In the genomic region with DNA sequence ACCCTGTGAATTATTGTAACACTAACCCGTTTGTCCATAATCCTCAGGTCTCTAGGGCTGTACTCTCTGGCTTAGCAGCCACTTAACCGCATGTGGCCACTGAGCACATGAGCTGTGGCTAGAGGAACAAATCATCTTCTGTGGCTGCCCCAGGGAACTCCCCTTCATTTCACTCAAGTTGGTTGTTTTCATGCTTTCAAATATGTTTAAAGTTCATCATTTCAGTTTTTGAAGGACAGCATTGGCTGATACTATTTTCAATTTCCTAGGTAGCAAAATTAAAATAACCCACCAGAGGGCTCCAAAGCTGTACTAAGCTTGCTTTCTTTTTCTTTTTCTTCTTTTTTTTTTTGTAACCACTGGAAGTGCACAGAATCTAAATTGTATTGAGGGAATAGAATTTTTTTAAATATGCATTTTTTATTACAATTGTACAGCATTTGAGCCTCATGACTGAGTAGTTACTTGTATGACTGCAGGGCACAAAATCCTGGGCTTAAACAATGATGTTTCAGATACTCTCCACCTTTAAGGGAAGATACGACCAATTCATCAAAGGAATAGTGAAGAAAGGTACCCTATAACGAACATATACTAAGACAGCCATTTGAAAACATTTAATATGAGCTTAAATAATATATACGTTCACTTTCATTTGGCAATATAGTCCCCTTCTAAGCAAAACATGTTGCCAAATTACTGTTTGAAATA, we compare ENCODE assay signal across 8 cellular contexts. TPM values are rescaled to one million over a fixed set of nuclear protein-coding genes. Genes with fewer than 3 reads are reported as not detected.
DNase-seq lines count a peak whose midpoint lies in the region; ATAC-seq and TF ChIP-seq lines count a peak whose summit lies in the region.

No MANE protein-coding gene starts in this region.

- H3K4me1 ChIP-seq in BLaER1 treated with 17β-estradiol and CSF1 and Interleukin-3, amounts not matched to agents 10 nM and 100 nM = peaks cover 40 to 59% (median 54%) of the 10 kb centered on the region in 10 experiments
- H3K4me1 ChIP-seq in HEK293 (ENCODE audit: control insufficient read depth, insufficient read depth, low read length) = no peaks in the 10 kb centered on the region
- peaks cover 0 to 16% of the 10 kb centered on the region in 2 donors for H3K4me1 ChIP-seq in adrenal gland (replicated peaks in 1 of 2)
- no peaks in the 10 kb centered on the region for H3K4me1 ChIP-seq in lung (ENCODE audit: control insufficient read depth in 2 of 2, insufficient read depth in 2 of 2, low read length in 2 of 2)

- H3K27ac ChIP-seq in BLaER1 treated with 17β-estradiol and CSF1 and Interleukin-3, amounts not matched to agents 10 nM and 100 nM = peak overlapping the region in 2 of 11 experiments; percentile 3 to 23; a peak in 1 of 22 replicates
- H3K27ac ChIP-seq in HEK293 (ENCODE audit: extremely low read depth, low read depth, low read length) (no peak overlapping the region), adrenal gland (no peak overlapping the region), lung (ENCODE audit: low read depth in 1 of 2, low read length in 1 of 2) (no peak overlapping the region)

- H4K20me1 ChIP-seq in BLaER1 treated with 17β-estradiol and CSF1 and Interleukin-3, amounts not matched to agents 10 nM and 100 nM = peaks cover 0 to 61% (median 0%) of the 10 kb centered on the region in 11 experiments; a peak in 3 of 22 replicates

- H3K27me3 ChIP-seq in BLaER1 treated with 17β-estradiol and CSF1 and Interleukin-3, amounts not matched to agents 10 nM and 100 nM = no peaks in the 10 kb centered on the region
- no peaks in the 10 kb centered on the region for H3K27me3 ChIP-seq in adrenal gland
- no peaks in the 10 kb centered on the region for H3K27me3 ChIP-seq in lung (ENCODE audit: control insufficient read depth, insufficient read depth)

- TF ChIP-seq CTCF in HEK293 (tag by site-specific recombination; IDR thresholded peaks at IDR 0.05) = no peak
- peak in 5 of 6 experiments; percentile 31 to 56 (median 52) for TF ChIP-seq CTCF in adrenal gland (IDR thresholded peaks at IDR 0.05)
- TF ChIP-seq CTCF in lung (IDR thresholded peaks at IDR 0.05; ENCODE audit: control extremely low read depth, extremely low read depth) = peak; percentile 7

- POLR2A ChIA-PET in HEK293 (lab: Yijun Ruan, JAX) = no interaction called here

- DNase-seq in adrenal gland (no peak), lung (ENCODE audit: low spot score) (no peak)
- DNase-seq in activated CD8-positive, alpha-beta memory T cell treated with anti-CD3 and anti-CD28 coated beads, Interleukin-2, amount 10 ng/mL, durations not matched to agents 7 days and 5 days = no peak

- peak overlapping the region in 1 of 11 experiments; percentile 36; a peak in 1 of 22 replicates for H3K9ac ChIP-seq in BLaER1 treated with 17β-estradiol and CSF1 and Interleukin-3, amounts not matched to agents 10 nM and 100 nM

- intact Hi-C loops in adrenal gland (cut with DNase I) = loop anchor here in 1 of 2 donors (10.0 kb wide), 2 partner anchors 367 to 817 kb away; no protein-coding TSS in a partner anchor

- WGBS in adrenal gland, 4 donors = 48 to 60% (median 54%) methylated on average over 5 of the region's 5 CpGs
- WGBS in lung, 2 donors = 66 to 82% methylated on average over 5 of the region's 5 CpGs

- ATAC-seq in lung (ENCODE audit: insufficient read depth, low FRiP score) = no peak
- ATAC-seq in GM21526 (IDR thresholded peaks at IDR 0.05; ENCODE audit: low FRiP score, unreplicated experiment) = no peak
- ATAC-seq in HG03039 (IDR thresholded peaks at IDR 0.05; ENCODE audit: unreplicated experiment) = no peak
- ATAC-seq in activated CD8-positive, alpha-beta memory T cell treated with anti-CD3 and anti-CD28 coated beads, Interleukin-2, amount 10 ng/mL, durations not matched to agents 7 days and 5 days = no peak
- no peak for ATAC-seq in GM19328 (IDR thresholded peaks at IDR 0.05; ENCODE audit: unreplicated experiment)

- H3K4me1 Mint-ChIP-seq in activated CD8-positive, alpha-beta memory T cell treated with anti-CD3 and anti-CD28 coated beads, Interleukin-2, amount 10 ng/mL, durations not matched to agents 7 days and 5 days = no peaks in the 10 kb centered on the region

- H3K27ac Mint-ChIP-seq in activated CD8-positive, alpha-beta memory T cell treated with anti-CD3 and anti-CD28 coated beads, Interleukin-2, amount 10 ng/mL, durations not matched to agents 7 days and 5 days = no peak overlapping the region

- peaks cover 8% of the 10 kb centered on the region for H3K27me3 Mint-ChIP-seq in activated CD8-positive, alpha-beta memory T cell treated with anti-CD3 and anti-CD28 coated beads, Interleukin-2, amount 10 ng/mL, durations not matched to agents 7 days and 5 days

- CTCF ChIA-PET in HEK293 (lab: Yijun Ruan, JAX) = interaction anchor here (0.5 to 4.0 kb wide), 16 partner anchors 9 to 465 kb away, joined by 3 to 16 read pairs (median 4); no protein-coding TSS in a partner anchor
- CTCF ChIA-PET in activated CD8-positive, alpha-beta memory T cell treated with anti-CD3 and anti-CD28 coated beads, Interleukin-2, amount 10 ng/mL, durations not matched to agents 7 days and 5 days (lab: Charles Lee) = interaction anchor here (1.1 kb wide), 1 partner anchor 91 kb away, joined by 3 read pairs; no protein-coding TSS in a partner anchor

- H3K4me2 ChIP-seq in BLaER1 treated with 17β-estradiol and CSF1 and Interleukin-3, amounts not matched to agents 10 nM and 100 nM = peak overlapping the region in 10 of 11 experiments; percentile 8 to 79 (median 46); a peak in 14 of 22 replicates

- H3K36me3 Mint-ChIP-seq in activated CD8-positive, alpha-beta memory T cell treated with anti-CD3 and anti-CD28 coated beads, Interleukin-2, amount 10 ng/mL, durations not matched to agents 7 days and 5 days = no peaks in the 10 kb centered on the region

- peaks cover 0 to 86% (median 0%) of the 10 kb centered on the region in 11 experiments; a peak in 4 of 22 replicates for H3K36me3 ChIP-seq in BLaER1 treated with 17β-estradiol and CSF1 and Interleukin-3, amounts not matched to agents 10 nM and 100 nM
- no peaks in the 10 kb centered on the region for H3K36me3 ChIP-seq in HEK293 (ENCODE audit: control insufficient read depth in 2 of 2, insufficient read depth in 1 of 2, low read length in 2 of 2)
- peaks cover 0 to 4% of the 10 kb centered on the region in 2 donors for H3K36me3 ChIP-seq in adrenal gland (replicated peaks in 1 of 2)
- H3K36me3 ChIP-seq in lung (ENCODE audit: control insufficient read depth in 2 of 2, insufficient read depth in 2 of 2, low read length in 2 of 2) = no peaks in the 10 kb centered on the region

- H3K4me3 ChIP-seq in BLaER1 treated with 17β-estradiol and CSF1 and Interleukin-3, amounts not matched to agents 10 nM and 100 nM = no peak overlapping the region
- H3K4me3 ChIP-seq in HEK293 (ENCODE audit: low read depth, low read length) (no peak overlapping the region), adrenal gland (no peak overlapping the region), lung (no peak overlapping the region)

- TF ChIP-seq POLR2A in adrenal gland (IDR thresholded peaks at IDR 0.05) = no peak

- no peak overlapping the region for H3K4me3 Mint-ChIP-seq in activated CD8-positive, alpha-beta memory T cell treated with anti-CD3 and anti-CD28 coated beads, Interleukin-2, amount 10 ng/mL, durations not matched to agents 7 days and 5 days

- H3K9me3 Mint-ChIP-seq in activated CD8-positive, alpha-beta memory T cell treated with anti-CD3 and anti-CD28 coated beads, Interleukin-2, amount 10 ng/mL, durations not matched to agents 7 days and 5 days (ENCODE audit: low read depth) = no peaks in the 10 kb centered on the region

- no peaks in the 10 kb centered on the region for H3K9me3 ChIP-seq in BLaER1 treated with 17β-estradiol and CSF1 and Interleukin-3, amounts not matched to agents 10 nM and 100 nM (replicated peaks in 1 of 11)
- H3K9me3 ChIP-seq in HEK293 (ENCODE audit: control insufficient read depth, insufficient read depth, low read depth, low read length) (no peaks in the 10 kb centered on the region), adrenal gland (replicated peaks in 1 of 3) (no peaks in the 10 kb centered on the region), lung (ENCODE audit: control insufficient read depth in 2 of 2, insufficient read depth in 1 of 2, low read length in 1 of 2) (no peaks in the 10 kb centered on the region)

TF ChIP-seq in HEK293, 187 proteins besides CTCF, POLR2A, EP300 and RAD21:
- TF ChIP-seq ZNF654 (tag by site-specific recombination; IDR thresholded peaks at IDR 0.05; ENCODE audit: low read depth) = peak; percentile 72
- TF ChIP-seq, protein P1, sequence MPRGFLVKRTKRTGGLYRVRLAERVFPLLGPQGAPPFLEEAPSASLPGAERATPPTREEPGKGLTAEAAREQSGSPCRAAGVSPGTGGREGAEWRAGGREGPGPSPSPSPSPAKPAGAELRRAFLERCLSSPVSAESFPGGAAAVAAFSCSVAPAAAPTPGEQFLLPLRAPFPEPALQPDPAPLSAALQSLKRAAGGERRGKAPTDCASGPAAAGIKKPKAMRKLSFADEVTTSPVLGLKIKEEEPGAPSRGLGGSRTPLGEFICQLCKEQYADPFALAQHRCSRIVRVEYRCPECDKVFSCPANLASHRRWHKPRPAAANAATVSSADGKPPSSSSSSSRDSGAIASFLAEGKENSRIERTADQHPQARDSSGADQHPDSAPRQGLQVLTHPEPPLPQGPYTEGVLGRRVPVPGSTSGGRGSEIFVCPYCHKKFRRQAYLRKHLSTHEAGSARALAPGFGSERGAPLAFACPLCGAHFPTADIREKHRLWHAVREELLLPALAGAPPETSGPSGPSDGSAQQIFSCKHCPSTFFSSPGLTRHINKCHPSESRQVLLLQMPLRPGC (tag by site-specific recombination; IDR thresholded peaks at IDR 0.05) = no peak

RNA-seq across cellular contexts. Expression of a gene that starts 38.6 kb away (rescaled TPM):
- total RNA-seq in adrenal gland (100 to 1,000 TPM in 6 of 8 donors, 10 to 100 TPM in 2; 44.5 to 153 (median 118) TPM), lung (100 to 1,000 TPM in 1 of 2 donors, 10 to 100 TPM in 1; 14.0 to 161 TPM)
- polyA plus RNA-seq in adrenal gland (10 to 100 TPM in 2 of 3 donors, 1 to 10 TPM in 1; 9.9 to 25.7 (median 14.8) TPM), lung (10 to 100 TPM; 39.4 to 47.8 TPM)
- under 1 TPM in 1 of 2 experiments, not detected in 1; 0.05 TPM for total RNA-seq in activated CD8-positive, alpha-beta memory T cell treated with anti-CD3 and anti-CD28 coated beads, Interleukin-2, amount 10 ng/mL, durations not matched to agents 7 days and 5 days

Comparison
In these comparisons a context has a peak if more than half of its experiments do, and no peak if none do; other contexts are left out.
1. RNA of a gene that starts 38.6 kb away (total RNA-seq): 14.0 to 161 TPM in lung and 44.5 to 153 TPM in adrenal gland; 0.05 TPM in activated CD8-positive, alpha-beta memory T cell treated with anti-CD3 and anti-CD28 coated beads, Interleukin-2, amount 10 ng/mL, durations not matched to agents 7 days and 5 days; every median in the first group is over 10 times any median in the second.